Comparison of ENCODE assay signal across 17 cellular contexts in genomic region chr17:65457635-65458257, GRCh38.
DNase-seq lines count a peak whose midpoint lies in the region; ATAC-seq, FAIRE-seq and TF ChIP-seq lines count a peak whose summit lies in the region.
"Had no signal": no experiment of that assay in that cellular context is flagged by ENCODE, and none has a peak within 500 bp of the region (broad histone marks: within the 10 kb centered on the region; RNA-seq: fewer than 3 reads in every experiment).

No MANE protein-coding gene starts in this region.

- H2BK12ac ChIP-seq in H1 (ENCODE audit: low read depth, low read length): peak overlapping the region; percentile 50; the same call in 1 of the 2 replicates

- TF ChIP-seq POLR2A in H1 (IDR thresholded peaks at IDR 0.05; ENCODE audit: control extremely low read depth in 1 of 2, low read depth in 2 of 2, low read length in 2 of 2) (no peak), gastrocnemius medialis (IDR thresholded peaks at IDR 0.05) (no peak)

- H3K9me3 ChIP-seq in left ventricle myocardium inferior (replicated peaks): no peaks in the 10 kb centered on the region
- no peaks in the 10 kb centered on the region for H3K9me3 ChIP-seq in H1 (ENCODE audit: insufficient read depth in 2 of 2, low read depth in 1 of 2, low read length in 1 of 2)
- no peaks in the 10 kb centered on the region for H3K9me3 ChIP-seq in gastrocnemius medialis
- no peaks in the 10 kb centered on the region for H3K9me3 ChIP-seq in T-helper 17 cell (ENCODE audit: control insufficient read depth, low read length, poor library complexity, severe bottlenecking)
- H3K9me3 ChIP-seq: A549, BE2C, HAP-1 had no signal

- DNase-seq in left ventricle myocardium inferior (no peak), Right ventricle myocardium inferior (ENCODE audit: missing footprints) (no peak), H1 (ENCODE audit: low read depth in 1 of 2, low spot score in 2 of 2) (no peak), mesendoderm (no peak), gastrocnemius medialis (no peak), T-helper 17 cell (no peak)
- no peak for DNase-seq in activated T-cell treated with anti-CD3 and anti-CD28 coated beads, Interleukin-2, amount 50 U/mL, for 72 hours
- DNase-seq: BE2C; CD4-positive, alpha-beta memory T cell; DND-41; GDM1; GOT3 had no signal

- peak overlapping the region; percentile 58 for H4K91ac ChIP-seq in H1 (replicated peaks; ENCODE audit: insufficient read length, low read length)

- H3K4me2 ChIP-seq in H1 (ENCODE audit: insufficient read depth in 1 of 2, low read depth in 2 of 2, low read length in 2 of 2) (no peak overlapping the region), mesendoderm (ENCODE audit: low read length) (no peak overlapping the region)
- H3K4me2 ChIP-seq: A549 had no signal

- H3K27me3 Mint-ChIP-seq in T-helper 17 cell: peaks cover 19% of the 10 kb centered on the region
- H3K27me3 Mint-ChIP-seq in activated T-cell treated with anti-CD3 and anti-CD28 coated beads, Interleukin-2, amount 50 U/mL, for 72 hours (ENCODE audit: low read depth): no peaks in the 10 kb centered on the region
- H3K27me3 Mint-ChIP-seq: CD4-positive, alpha-beta memory T cell had no signal

- H3K4me3 ChIP-seq in left ventricle myocardium inferior: no peak overlapping the region
- H3K4me3 ChIP-seq in H1 (ENCODE audit: extremely low read depth in 1 of 4, insufficient read depth in 2 of 4, low read depth in 3 of 4, low read length in 4 of 4): no peak overlapping the region
- H3K4me3 ChIP-seq in mesendoderm (ENCODE audit: low read length): no peak overlapping the region
- no peak overlapping the region for H3K4me3 ChIP-seq in gastrocnemius medialis
- H3K4me3 ChIP-seq: A549, HAP-1 had no signal

- H3K23ac ChIP-seq in H1 (ENCODE audit: insufficient read length): no peak overlapping the region
- peak overlapping the region; percentile 85 for H3K23ac ChIP-seq in mesendoderm (ENCODE audit: low read length)

- TF ChIP-seq CTCF in left ventricle myocardium inferior (IDR thresholded peaks at IDR 0.05; ENCODE audit: borderline replicate concordance): no peak
- TF ChIP-seq CTCF in H1 (IDR thresholded peaks at IDR 0.05; ENCODE audit: control extremely low read depth in 1 of 3, insufficient read depth in 1 of 3, low read depth in 1 of 3, low read length in 3 of 3): no peak
- no peak for TF ChIP-seq CTCF in gastrocnemius medialis (IDR thresholded peaks at IDR 0.05 in 4 of 5, conservative IDR thresholded peaks at IDR 0.05 in 1 of 5)

- no peaks in the 10 kb centered on the region for H4K20me1 ChIP-seq in H1 (replicated peaks in 1 of 2; ENCODE audit: control insufficient read depth in 1 of 2, insufficient read depth in 2 of 2, low read length in 2 of 2)

- no peak overlapping the region for H3K4me3 Mint-ChIP-seq in T-helper 17 cell
- no peak overlapping the region for H3K4me3 Mint-ChIP-seq in activated T-cell treated with anti-CD3 and anti-CD28 coated beads, Interleukin-2, amount 50 U/mL, for 72 hours
- H3K4me3 Mint-ChIP-seq: CD4-positive, alpha-beta memory T cell had no signal

- intact Hi-C loops in left ventricle myocardium inferior (cut with micrococcal nuclease) (loop anchor here (5.0 kb wide), 1 partner anchor 100 kb away; no protein-coding TSS in a partner anchor), Right ventricle myocardium inferior (cut with DNase I) (loop anchor here (5.0 kb wide), 1 partner anchor 340 kb away; no protein-coding TSS in a partner anchor), gastrocnemius medialis (cut with DNase I; ENCODE audit: low total_unique reads) (loop anchor here (2.0 to 10.0 kb wide), 2 partner anchors 35 to 337 kb away; no protein-coding TSS in a partner anchor)

- H3K14ac ChIP-seq in H1 (ENCODE audit: insufficient read length): no peak overlapping the region

- CTCF ChIA-PET in H1 (lab: Charles Lee; ENCODE audit: partially characterized antibody): interaction anchor here (0.8 to 3.1 kb wide), 5 partner anchors 99 to 530 kb away, joined by 3 to 22 read pairs (median 4); no protein-coding TSS in a partner anchor

- no peak overlapping the region for H3K18ac ChIP-seq in H1 (ENCODE audit: extremely low read depth, low read length)
- no peak overlapping the region for H3K18ac ChIP-seq in mesendoderm (ENCODE audit: low read length)

- H3K56ac ChIP-seq in H1 (replicated peaks; ENCODE audit: insufficient read length, low read depth, low read length) (no peak overlapping the region), mesendoderm (ENCODE audit: low read length) (no peak overlapping the region)

- H3K79me1 ChIP-seq in H1 (ENCODE audit: low read depth, low read length): no peaks in the 10 kb centered on the region
- H3K79me1 ChIP-seq in mesendoderm (ENCODE audit: low read length): no peaks in the 10 kb centered on the region

- H2AK5ac ChIP-seq in H1 (ENCODE audit: low read depth, low read length): no peak overlapping the region
- no peak overlapping the region for H2AK5ac ChIP-seq in mesendoderm (ENCODE audit: low read length)

- POLR2A ChIA-PET in H1 (lab: Charles Lee; ENCODE audit: partially characterized antibody): no interaction called here

- in situ Hi-C loops in gastrocnemius medialis (cut with MboI; ENCODE audit: low sequenced_read_pairs in 4 of 4): loop anchor here (5.0 to 10.0 kb wide), 2 partner anchors 97 to 100 kb away; no protein-coding TSS in a partner anchor

- FAIRE-seq in H1 (lab: Jason Lieb, UNC): no peak
- FAIRE-seq: A549, GM12892, GM19239 had no signal

- H2AFZ ChIP-seq in H1 (ENCODE audit: low read length): no peak overlapping the region

- H3K4me1 ChIP-seq in left ventricle myocardium inferior (peaks cover 25% of the 10 kb centered on the region), H1 (replicated peaks in 1 of 4; ENCODE audit: control insufficient read depth in 3 of 4, insufficient read depth in 4 of 4, low read length in 3 of 4) (peaks cover 8 to 21% (median 11%) of the 10 kb centered on the region in 4 experiments), mesendoderm (ENCODE audit: control insufficient read depth, low read depth, low read length) (peaks cover 9% of the 10 kb centered on the region), gastrocnemius medialis (peaks cover 48 to 49% of the 10 kb centered on the region in 2 donors)
- H3K4me1 ChIP-seq: A549, BE2C, HAP-1 had no signal

- H3K4ac ChIP-seq in H1 (replicated peaks; ENCODE audit: insufficient read length, low read depth, low read length) (no peak overlapping the region), mesendoderm (ENCODE audit: low read depth, low read length) (no peak overlapping the region)

- H2BK120ac ChIP-seq in H1 (replicated peaks; ENCODE audit: low read depth, low read length): no peak overlapping the region
- no peak overlapping the region for H2BK120ac ChIP-seq in mesendoderm (ENCODE audit: low read depth, low read length)

- peak overlapping the region; percentile 95; the same call in 1 of the 2 replicates for H2BK15ac ChIP-seq in H1 (ENCODE audit: low read length)
- H2BK15ac ChIP-seq in mesendoderm (replicated peaks; ENCODE audit: low read depth): no peak overlapping the region

- H2BK20ac ChIP-seq in H1 (ENCODE audit: low read length): peak overlapping the region; percentile 80; the same call in 1 of the 2 replicates

- H3K79me2 ChIP-seq in H1 (ENCODE audit: control insufficient read depth in 1 of 2, insufficient read depth in 2 of 2, low read length in 2 of 2): no peaks in the 10 kb centered on the region
- no peaks in the 10 kb centered on the region for H3K79me2 ChIP-seq in mesendoderm (ENCODE audit: control insufficient read depth, insufficient read depth, low read length)

- no peaks in the 10 kb centered on the region for H3K36me3 Mint-ChIP-seq in T-helper 17 cell (ENCODE audit: low read depth)
- H3K36me3 Mint-ChIP-seq in activated T-cell treated with anti-CD3 and anti-CD28 coated beads, Interleukin-2, amount 50 U/mL, for 72 hours (ENCODE audit: insufficient read depth in 2 of 2): no peaks in the 10 kb centered on the region
- H3K36me3 Mint-ChIP-seq: CD4-positive, alpha-beta memory T cell had no signal

- H3K36me3 ChIP-seq in left ventricle myocardium inferior (no peaks in the 10 kb centered on the region), H1 (ENCODE audit: control insufficient read depth in 2 of 4, insufficient read depth in 4 of 4, low read length in 3 of 4) (no peaks in the 10 kb centered on the region), mesendoderm (ENCODE audit: control insufficient read depth, insufficient read depth, low read length) (no peaks in the 10 kb centered on the region), gastrocnemius medialis (no peaks in the 10 kb centered on the region)
- H3K36me3 ChIP-seq: BE2C, HAP-1 had no signal

- H3K4me1 Mint-ChIP-seq in T-helper 17 cell: peaks cover 3% of the 10 kb centered on the region
- H3K4me1 Mint-ChIP-seq in activated T-cell treated with anti-CD3 and anti-CD28 coated beads, Interleukin-2, amount 50 U/mL, for 72 hours (ENCODE audit: low read depth): no peaks in the 10 kb centered on the region

- H4K5ac ChIP-seq in H1 (ENCODE audit: insufficient read length, low read depth, low read length): no peak overlapping the region
- H4K5ac ChIP-seq in mesendoderm (ENCODE audit: low read length): no peak overlapping the region

- H2BK5ac ChIP-seq in H1 (ENCODE audit: low read depth, low read length) (no peak overlapping the region), mesendoderm (ENCODE audit: low read length) (no peak overlapping the region)

- H3K27me3 ChIP-seq in left ventricle myocardium inferior (ENCODE audit: low read depth) (no peaks in the 10 kb centered on the region), H1 (replicated peaks in 1 of 4; ENCODE audit: control insufficient read depth in 3 of 4, extremely low read depth in 1 of 4, insufficient read depth in 3 of 4, low read length in 3 of 4) (no peaks in the 10 kb centered on the region; a peak in 2 of 7 replicates), mesendoderm (ENCODE audit: insufficient read depth, low read length, poor library complexity) (no peaks in the 10 kb centered on the region), gastrocnemius medialis (no peaks in the 10 kb centered on the region)

- ATAC-seq in Right ventricle myocardium inferior: no peak
- no peak for ATAC-seq in gastrocnemius medialis
- no peak for ATAC-seq in T-helper 17 cell
- no peak for ATAC-seq in activated T-cell treated with anti-CD3 and anti-CD28 coated beads, Interleukin-2, amount 50 U/mL, for 72 hours (replicated peaks in 1 of 2)
- ATAC-seq: A549 had no signal

- H3K23me2 ChIP-seq in H1 (ENCODE audit: low read depth, low read length): no peaks in the 10 kb centered on the region

- H3K9ac ChIP-seq in H1 (replicated peaks in 1 of 4; ENCODE audit: extremely low read depth in 1 of 4, low read depth in 3 of 4, low read length in 3 of 4): no peak overlapping the region
- H3K9ac ChIP-seq in mesendoderm (ENCODE audit: low read length): no peak overlapping the region

- H3K9me3 Mint-ChIP-seq in activated T-cell treated with anti-CD3 and anti-CD28 coated beads, Interleukin-2, amount 50 U/mL, for 72 hours: no peaks in the 10 kb centered on the region
- H3K9me3 Mint-ChIP-seq: CD4-positive, alpha-beta memory T cell had no signal

- H3K27ac Mint-ChIP-seq in T-helper 17 cell: no peak overlapping the region
- H3K27ac Mint-ChIP-seq in activated T-cell treated with anti-CD3 and anti-CD28 coated beads, Interleukin-2, amount 50 U/mL, for 72 hours: no peak overlapping the region

- peak overlapping the region; percentile 84 for H3K27ac ChIP-seq in left ventricle myocardium inferior (replicated peaks)
- no peak overlapping the region for H3K27ac ChIP-seq in H1 (ENCODE audit: low read depth, low read length)
- H3K27ac ChIP-seq in mesendoderm (ENCODE audit: low read depth, low read length): no peak overlapping the region
- peak overlapping the region; percentile 69 to 89 (median 75) for H3K27ac ChIP-seq in gastrocnemius medialis
- H3K27ac ChIP-seq: A549, C4-2B had no signal

- 90% methylated on average over 11 of the region's 11 CpGs; no CpG with 5 or more reads in 1 of the 2 experiments for WGBS in H1 (ENCODE audit: extremely low coverage in 1 of 2, insufficient coverage in 1 of 2, insufficient read length in 1 of 2, insufficient replicate concordance in 2 of 2, low coverage in 1 of 2, low lambda C conversion rate in 2 of 2, missing lambda C conversion rate in 1 of 2), 2 experiments
- no CpG with 5 or more reads among the region's 11 CpGs for WGBS in mesendoderm (ENCODE audit: extremely low coverage, insufficient coverage, low lambda C conversion rate)

- no peak for TF ChIP-seq EP300 in H1 (IDR thresholded peaks at IDR 0.05; ENCODE audit: borderline replicate concordance in 1 of 2, low read depth in 2 of 2, low read length in 2 of 2)

- H4K8ac ChIP-seq in H1 (ENCODE audit: extremely low read depth, insufficient read depth, low read length) (no peak overlapping the region), mesendoderm (ENCODE audit: low read depth, low read length) (no peak overlapping the region)

- TF ChIP-seq RAD21 in H1 (IDR thresholded peaks at IDR 0.05 in 1 of 2, conservative IDR thresholded peaks at IDR 0.05 in 1 of 2; ENCODE audit: low read depth in 2 of 2, low read length in 2 of 2): no peak

Comparison
In these comparisons a context has a peak if more than half of its experiments do, and no peak if none do; other contexts are left out.
1. H3K27ac ChIP-seq: peak in left ventricle myocardium inferior (single experiment) and gastrocnemius medialis (4 of 4); none in H1 (single experiment) and mesendoderm (single experiment).